Comparison of ENCODE assay signal across 19 cellular contexts in the genomic region with DNA sequence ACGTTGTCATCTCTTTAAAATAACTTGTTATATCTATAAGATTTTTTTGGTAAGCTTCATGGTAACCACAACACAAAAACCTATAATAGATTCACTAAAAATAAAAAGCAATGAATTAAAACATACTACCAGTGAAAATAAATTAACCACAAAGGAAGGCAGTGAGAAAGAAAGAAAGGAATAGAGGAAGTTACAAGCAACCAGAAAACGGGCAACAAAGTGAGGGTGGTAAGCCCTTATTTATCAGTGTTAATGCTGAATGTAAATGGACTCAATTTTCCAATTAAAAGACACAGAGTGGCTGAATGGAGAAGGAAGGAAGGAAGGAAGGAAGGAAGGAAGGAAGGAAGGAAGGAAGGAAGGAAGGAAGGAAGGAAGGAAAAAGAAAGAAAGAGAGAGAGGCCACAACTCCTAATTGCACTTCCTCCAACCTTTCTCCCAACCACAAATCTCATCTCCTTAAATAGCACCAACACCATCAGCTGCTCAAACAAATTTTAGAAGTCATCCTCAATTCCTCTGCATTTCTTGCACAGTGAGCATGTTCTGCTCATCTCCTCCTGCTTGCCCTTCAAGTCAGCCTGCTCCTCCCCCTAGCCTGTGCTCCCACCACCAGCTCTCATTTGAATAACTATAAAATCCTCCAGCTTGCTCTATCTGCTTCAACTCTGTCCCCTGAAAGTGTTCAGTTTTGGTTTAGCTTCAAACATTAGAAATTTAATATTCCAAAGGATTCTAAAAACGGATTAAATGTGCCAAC. TPM values are rescaled to one million over a fixed set of nuclear protein-coding genes. Genes with fewer than 3 reads are reported as not detected.
"Had no signal": no experiment of that assay in that cellular context is flagged by ENCODE, and none has a peak within 500 bp of the region (broad histone marks: within the 10 kb centered on the region; RNA-seq: fewer than 3 reads in every experiment).

No MANE protein-coding gene starts in this region.

- H3K27me3 Mint-ChIP-seq: activated CD8-positive, alpha-beta T cell treated with anti-CD3 and anti-CD28 coated beads for 36 hours; activated naive CD8-positive, alpha-beta T cell treated with anti-CD3 and anti-CD28 coated beads, Interleukin-2, amount 10 ng/mL, durations not matched to agents 7 days and 5 days; activated T-cell treated with anti-CD3 and anti-CD28 coated beads, Interleukin-2, amount 50 U/mL, for 24 hours; effector memory CD8-positive, alpha-beta T cell; natural killer cell treated with Interleukin-12 subunit alpha and Interleukin-12 subunit beta and Interleukin-15 and Interleukin-18, amount 100 ng/mL, for 72 hours had no signal

- H3K36me3 Mint-ChIP-seq: activated naive CD8-positive, alpha-beta T cell treated with anti-CD3 and anti-CD28 coated beads, Interleukin-2, amount 10 ng/mL, durations not matched to agents 7 days and 5 days had no signal

- H3K4me3 Mint-ChIP-seq: activated CD8-positive, alpha-beta T cell treated with anti-CD3 and anti-CD28 coated beads for 36 hours; activated naive CD8-positive, alpha-beta T cell treated with anti-CD3 and anti-CD28 coated beads, Interleukin-2, amount 10 ng/mL, durations not matched to agents 7 days and 5 days; activated T-cell treated with anti-CD3 and anti-CD28 coated beads, Interleukin-2, amount 50 U/mL, for 24 hours; effector memory CD8-positive, alpha-beta T cell; natural killer cell treated with Interleukin-12 subunit alpha and Interleukin-12 subunit beta and Interleukin-15 and Interleukin-18, amount 100 ng/mL, for 72 hours; T-helper 2 cell treated with Interferon-gamma antibody and Interleukin-4, amounts not matched to agents 5 μg/mL and 100 μg/mL, for 36 hours had no signal

- H3K9me3 Mint-ChIP-seq: activated T-helper 2 cell treated with anti-CD3 and anti-CD28 coated beads, Interferon-gamma antibody, Interleukin-2, Interleukin-4, amounts not matched to agents 10 μg/mL and 5 μg/mL and 100 μg/mL, durations not matched to agents 14 hours and 24 hours and 36 hours; T-helper 2 cell treated with Interferon-gamma antibody and Interleukin-4, amounts not matched to agents 5 μg/mL and 100 μg/mL, for 36 hours had no signal

- DNase-seq: activated CD4-positive, alpha-beta T cell treated with anti-CD3 and anti-CD28 coated beads for 48 hours; activated CD4-positive, CD25-positive, alpha-beta regulatory T cell; activated CD8-positive, alpha-beta T cell treated with anti-CD3 and anti-CD28 coated beads for 36 hours; activated naive CD4-positive, alpha-beta T cell treated with Interleukin-2 at 50 U/mL for 16 hours; activated naive CD8-positive, alpha-beta T cell treated with anti-CD3 and anti-CD28 coated beads, Interleukin-2, amount 10 ng/mL, durations not matched to agents 7 days and 5 days; activated T-cell treated with anti-CD3 and anti-CD28 coated beads, Interleukin-2, amount 50 U/mL, for 24 hours; amygdala; effector memory CD8-positive, alpha-beta T cell; esophagus squamous epithelium; hypothalamus; right lobe of liver; small intestine; stimulated activated CD4-positive, alpha-beta T cell treated with anti-CD3 and anti-CD28 coated beads, Interleukin-15, amount 100 ng/mL, for 24 hours; stimulated activated CD4-positive, alpha-beta T cell treated with anti-CD3 and anti-CD28 coated beads, Interleukin-2, amount 100 ng/mL, for 48 hours; stomach; trophoblast cell had no signal

- H3K27ac Mint-ChIP-seq: activated CD8-positive, alpha-beta T cell treated with anti-CD3 and anti-CD28 coated beads for 36 hours; activated naive CD8-positive, alpha-beta T cell treated with anti-CD3 and anti-CD28 coated beads, Interleukin-2, amount 10 ng/mL, durations not matched to agents 7 days and 5 days; activated T-cell treated with anti-CD3 and anti-CD28 coated beads, Interleukin-2, amount 50 U/mL, for 24 hours; activated T-helper 2 cell treated with anti-CD3 and anti-CD28 coated beads, Interferon-gamma antibody, Interleukin-2, Interleukin-4, amounts not matched to agents 10 μg/mL and 5 μg/mL and 100 μg/mL, durations not matched to agents 14 hours and 24 hours and 36 hours; natural killer cell treated with Interleukin-12 subunit alpha and Interleukin-12 subunit beta and Interleukin-15 and Interleukin-18, amount 100 ng/mL, for 72 hours; T-helper 2 cell treated with Interferon-gamma antibody and Interleukin-4, amounts not matched to agents 5 μg/mL and 100 μg/mL, for 36 hours had no signal

- H3K4me1 Mint-ChIP-seq: activated naive CD8-positive, alpha-beta T cell treated with anti-CD3 and anti-CD28 coated beads, Interleukin-2, amount 10 ng/mL, durations not matched to agents 7 days and 5 days had no signal

RNA-seq across cellular contexts. Expression of a gene that starts 48.6 kb away (rescaled TPM):
- total RNA-seq: activated CD8-positive, alpha-beta T cell treated with anti-CD3 and anti-CD28 coated beads for 36 hours had no signal
